Comparison of ENCODE assay signal across 10 cellular contexts in the genomic region with DNA sequence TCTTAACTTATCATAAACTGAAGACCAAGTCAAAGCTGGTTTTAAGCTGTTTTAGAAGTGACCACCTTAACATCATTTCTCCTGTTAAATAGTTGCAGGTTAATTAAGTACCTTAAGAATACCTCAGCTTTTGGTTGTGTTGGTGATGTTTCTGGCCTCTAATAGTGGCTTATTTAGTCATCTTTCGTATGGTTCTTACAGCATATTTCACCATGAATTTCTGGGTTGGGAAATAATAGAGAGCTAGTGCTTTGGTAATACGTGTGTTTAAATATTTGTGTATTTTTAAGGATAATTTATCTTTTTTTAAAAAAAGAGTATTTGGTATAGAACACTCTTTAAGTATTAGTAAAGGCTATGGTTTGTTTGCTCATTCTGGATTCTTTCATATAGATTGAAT. TPM values are rescaled to one million over a fixed set of nuclear protein-coding genes. Genes with fewer than 3 reads are reported as not detected.
DNase-seq lines count a peak whose midpoint lies in the region; ATAC-seq, FAIRE-seq and TF ChIP-seq lines count a peak whose summit lies in the region.
"Had no signal": no experiment of that assay in that cellular context is flagged by ENCODE, and none has a peak within 500 bp of the region (broad histone marks: within the 10 kb centered on the region; RNA-seq: fewer than 3 reads in every experiment).

No MANE protein-coding gene starts in this region.

- peak overlapping the region; percentile 92 to 93 for H3K4me3 Mint-ChIP-seq in activated T-cell treated with anti-CD3 and anti-CD28 coated beads, Interleukin-2, amount 50 U/mL, for 72 hours
- H3K4me3 Mint-ChIP-seq in activated naive CD8-positive, alpha-beta T cell, result peak overlapping the region; percentile 100

- no peak for FAIRE-seq in kidney (lab: Jason Lieb, UNC)

- H3K4me1 ChIP-seq in kidney (ENCODE audit: control insufficient read depth in 1 of 2, insufficient read depth in 1 of 2, low read depth in 1 of 2, low read length in 2 of 2) (peaks cover 7 to 15% of the 10 kb centered on the region in 2 donors), tibial artery (peaks cover 0 to 48% (median 18%) of the 10 kb centered on the region in 4 donors)

- no peak for ATAC-seq in activated T-cell treated with anti-CD3 and anti-CD28 coated beads, Interleukin-2, amount 50 U/mL, for 72 hours (replicated peaks in 1 of 2)
- no peak for ATAC-seq in GM21447 (IDR thresholded peaks at IDR 0.05; ENCODE audit: unreplicated experiment)

- H3K27me3 ChIP-seq in tibial artery, result no peaks in the 10 kb centered on the region

- TF ChIP-seq CTCF in kidney (IDR thresholded peaks at IDR 0.05; ENCODE audit: borderline replicate concordance, extremely low read depth, insufficient read depth) (no peak), tibial artery (IDR thresholded peaks at IDR 0.05) (no peak)

- no peak for DNase-seq in activated T-cell treated with anti-CD3 and anti-CD28 coated beads, Interleukin-2, amount 50 U/mL, for 72 hours
- no peak for DNase-seq in activated T-cell treated with anti-CD3 and anti-CD28 coated beads, Interleukin-2, amount 50 U/mL, for 1 hour
- DNase-seq in kidney (no peak), tibial artery (no peak), NCI-H2107 treated with DMSO at 0.1 percent for 48 hours (lab: John Stamatoyannopoulos, UW; ENCODE audit: unreplicated experiment) (no peak), MV-4-11 (lab: John Stamatoyannopoulos, UW) (no peak)
- DNase-seq: activated CD4-positive, CD25-positive, alpha-beta regulatory T cell treated with anti-CD3 and anti-CD28 coated beads, Interleukin-2, amount 50 U/mL, for 72 hours; NCI-H1092 had no signal

- no peaks in the 10 kb centered on the region for H3K9me3 Mint-ChIP-seq in activated T-cell treated with anti-CD3 and anti-CD28 coated beads, Interleukin-2, amount 50 U/mL, for 72 hours
- no peaks in the 10 kb centered on the region for H3K9me3 Mint-ChIP-seq in activated naive CD8-positive, alpha-beta T cell (ENCODE audit: low read depth)

- no peaks in the 10 kb centered on the region for H3K27me3 Mint-ChIP-seq in activated T-cell treated with anti-CD3 and anti-CD28 coated beads, Interleukin-2, amount 50 U/mL, for 72 hours (ENCODE audit: low read depth)
- H3K27me3 Mint-ChIP-seq in activated naive CD8-positive, alpha-beta T cell, result no peaks in the 10 kb centered on the region

- H3K4me3 ChIP-seq in kidney (ENCODE audit: low read length in 2 of 2), result peak overlapping the region; percentile 34 to 86
- H3K4me3 ChIP-seq in tibial artery, result peak overlapping the region; percentile 81 to 97

- H3K36me3 ChIP-seq in kidney (ENCODE audit: control insufficient read depth in 1 of 2, insufficient read depth in 2 of 2, low read length in 2 of 2), result no peaks in the 10 kb centered on the region
- no peaks in the 10 kb centered on the region for H3K36me3 ChIP-seq in tibial artery

- H3K4me1 Mint-ChIP-seq in activated T-cell treated with anti-CD3 and anti-CD28 coated beads, Interleukin-2, amount 50 U/mL, for 72 hours (ENCODE audit: low read depth), result peaks cover 75% of the 10 kb centered on the region
- H3K4me1 Mint-ChIP-seq in activated naive CD8-positive, alpha-beta T cell (ENCODE audit: low read depth), result peaks cover 58% of the 10 kb centered on the region

- no peak overlapping the region for H3K9ac ChIP-seq in kidney (ENCODE audit: low read length in 2 of 2)

- H3K9me3 ChIP-seq in kidney (ENCODE audit: control insufficient read depth in 1 of 2, low read length in 2 of 2), result no peaks in the 10 kb centered on the region
- no peaks in the 10 kb centered on the region for H3K9me3 ChIP-seq in tibial artery

- peaks cover 11 to 19% of the 10 kb centered on the region in 2 donors for H3K36me3 Mint-ChIP-seq in activated T-cell treated with anti-CD3 and anti-CD28 coated beads, Interleukin-2, amount 50 U/mL, for 72 hours (ENCODE audit: insufficient read depth in 2 of 2)
- peaks cover 10% of the 10 kb centered on the region for H3K36me3 Mint-ChIP-seq in activated naive CD8-positive, alpha-beta T cell

- intact Hi-C loops in kidney (cut with DNase I), result loop anchor here (10.0 kb wide), 1 partner anchor 74 kb away; no protein-coding TSS in a partner anchor
- intact Hi-C loops in tibial artery (cut with DNase I; ENCODE audit: low total_unique reads), result no loop called here

- peak overlapping the region; percentile 99 for H3K27ac Mint-ChIP-seq in activated T-cell treated with anti-CD3 and anti-CD28 coated beads, Interleukin-2, amount 50 U/mL, for 72 hours
- peak overlapping the region; percentile 98 for H3K27ac Mint-ChIP-seq in activated naive CD8-positive, alpha-beta T cell

- H3K27ac ChIP-seq in kidney (ENCODE audit: low read depth in 2 of 2, low read length in 2 of 2) (no peak overlapping the region), tibial artery (peak overlapping the region in 1 of 2 donors; percentile 85)

RNA-seq across cellular contexts. Expression of a gene that starts 1.6 kb away (rescaled TPM):
- total RNA-seq in activated T-cell treated with anti-CD3 and anti-CD28 coated beads, Interleukin-2, amount 50 U/mL, for 72 hours, result 100 to 1,000 TPM; 122 to 157 TPM
- total RNA-seq in kidney, result 33.6 TPM
- polyA plus RNA-seq in kidney (ENCODE audit: insufficient read depth, low read depth, low replicate concordance), result 7.1 TPM

RNA-seq across cellular contexts. Expression of a gene that starts 33.7 kb away (rescaled TPM):
- 100 to 1,000 TPM; 166 to 228 TPM for total RNA-seq in activated T-cell treated with anti-CD3 and anti-CD28 coated beads, Interleukin-2, amount 50 U/mL, for 72 hours
- total RNA-seq in kidney, result 120 TPM
- 372 TPM for polyA plus RNA-seq in kidney (ENCODE audit: insufficient read depth, low read depth, low replicate concordance)
